15 cellular contexts compared by ENCODE assay signal in the genomic region with DNA sequence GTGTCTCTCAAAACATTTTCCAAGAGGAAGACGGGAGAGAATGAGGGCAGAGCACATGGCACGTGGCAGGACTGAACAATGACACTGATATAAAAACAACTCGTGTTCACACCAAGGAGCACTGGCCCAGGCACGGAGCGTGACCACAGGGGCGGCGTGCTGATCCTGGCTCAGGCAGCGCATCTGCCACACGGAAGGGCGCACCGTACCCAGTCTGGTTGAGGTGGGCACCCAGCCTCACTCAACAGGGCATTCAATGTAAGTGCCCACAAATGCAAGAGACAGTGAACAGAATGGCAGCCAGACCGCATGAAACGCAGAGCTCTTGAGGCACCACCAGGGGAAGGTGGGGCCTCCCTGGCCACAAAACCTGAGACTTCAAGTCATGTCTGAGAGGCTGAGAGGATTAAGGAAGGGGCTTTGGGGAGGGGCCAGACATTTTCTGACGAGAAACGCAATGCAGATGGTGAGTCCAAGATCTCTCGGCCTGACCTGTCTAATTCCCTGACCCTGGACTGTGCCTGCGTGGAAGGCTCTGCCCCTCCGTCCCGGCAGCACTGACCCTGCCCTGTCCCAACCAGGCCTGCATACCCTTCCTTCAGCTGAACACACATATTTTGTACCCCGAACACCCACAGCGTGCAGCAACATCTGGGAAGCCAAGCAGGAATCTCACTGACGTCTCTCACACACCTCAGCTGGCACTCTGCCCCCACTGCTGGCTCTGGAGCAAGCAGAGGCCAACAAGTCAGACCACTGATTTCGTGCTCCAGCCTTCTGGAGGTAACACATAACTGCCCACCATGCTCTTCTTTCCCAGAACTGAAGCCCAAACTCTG. TPM values are rescaled to one million over a fixed set of nuclear protein-coding genes. Genes with fewer than 3 reads are reported as not detected.
A peak's percentile ranks its signal among the peaks of the same experiment; 100 is the strongest.
DNase-seq lines count a peak whose midpoint lies in the region; ATAC-seq and TF ChIP-seq lines count a peak whose summit lies in the region.
"Had no signal": no experiment of that assay in that cellular context is flagged by ENCODE, and none has a peak within 500 bp of the region (broad histone marks: within the 10 kb centered on the region; RNA-seq: fewer than 3 reads in every experiment).

No MANE protein-coding gene starts in this region.

- no peak overlapping the region for H3K4me3 ChIP-seq in CD8-positive, alpha-beta memory T cell (ENCODE audit: low read length)
- no peak overlapping the region for H3K4me3 ChIP-seq in GM23338
- H3K4me3 ChIP-seq: ascending aorta, sigmoid colon, uterus had no signal

- H3K4me1 Mint-ChIP-seq in CD8-positive, alpha-beta memory T cell: peaks cover 79 to 98% (median 93%) of the 10 kb centered on the region in 3 donors
- H3K4me1 Mint-ChIP-seq in GM23338: peaks cover 81% of the 10 kb centered on the region
- H3K4me1 Mint-ChIP-seq in nephron progenitor cell: peaks cover 58% of the 10 kb centered on the region

- ATAC-seq in GM23338: no peak
- ATAC-seq in activated naive CD4-positive, alpha-beta T cell treated with anti-CD3 and anti-CD28 coated beads, Interleukin-2, amount 50 U/mL, for 72 hours: no peak
- no peak for ATAC-seq in HG02840 (IDR thresholded peaks at IDR 0.05; ENCODE audit: low FRiP score, unreplicated experiment)

- peaks cover 3 to 8% (median 4%) of the 10 kb centered on the region in 3 donors for H3K36me3 Mint-ChIP-seq in CD8-positive, alpha-beta memory T cell
- H3K36me3 Mint-ChIP-seq in GM23338 (ENCODE audit: low read depth) (no peaks in the 10 kb centered on the region), nephron progenitor cell (ENCODE audit: low read depth) (peaks cover 3% of the 10 kb centered on the region)
- H3K36me3 Mint-ChIP-seq in activated naive CD4-positive, alpha-beta T cell treated with anti-CD3 and anti-CD28 coated beads, Interleukin-2, amount 50 U/mL, for 72 hours: peaks cover 0 to 39% of the 10 kb centered on the region in 2 donors

- peaks cover 92% of the 10 kb centered on the region for H3K79me2 ChIP-seq in GM23338 (replicated peaks; ENCODE audit: insufficient read depth)

- DNase-seq in CD8-positive, alpha-beta memory T cell: peak in 2 of 5 donors; percentile 18 to 58
- no peak for DNase-seq in GM23338 (ENCODE audit: low spot score)
- DNase-seq in activated naive CD4-positive, alpha-beta T cell treated with anti-CD3 and anti-CD28 coated beads, Interleukin-2, amount 50 U/mL, for 72 hours (ENCODE audit: low spot score in 2 of 2): no peak
- DNase-seq in nephron progenitor cell: no peak
- no peak for DNase-seq in NCI-H526 treated with DMSO at 0.1 percent for 48 hours (lab: John Stamatoyannopoulos, UW)
- DNase-seq in ureter (ENCODE audit: low spot score): no peak
- DNase-seq in NCI-H526 (lab: John Stamatoyannopoulos, UW): no peak
- DNase-seq: activated CD8-positive, alpha-beta memory T cell treated with anti-CD3 and anti-CD28 coated beads for 24 hours; Caco-2; hypothalamus; NK-92 treated with Interleukin-12 subunit alpha and Interleukin-12 subunit beta, amount 100 ng/mL, for 24 hours; sigmoid colon; uterus had no signal

- no peaks in the 10 kb centered on the region for H3K9me2 ChIP-seq in GM23338 (ENCODE audit: insufficient read depth)

- H3K9me3 Mint-ChIP-seq in CD8-positive, alpha-beta memory T cell: no peaks in the 10 kb centered on the region
- H3K9me3 Mint-ChIP-seq in GM23338 (no peaks in the 10 kb centered on the region), nephron progenitor cell (no peaks in the 10 kb centered on the region)
- no peaks in the 10 kb centered on the region for H3K9me3 Mint-ChIP-seq in activated naive CD4-positive, alpha-beta T cell treated with anti-CD3 and anti-CD28 coated beads, Interleukin-2, amount 50 U/mL, for 72 hours

- peaks cover 12% of the 10 kb centered on the region for H4K20me1 ChIP-seq in GM23338 (replicated peaks; ENCODE audit: insufficient read depth)

- no peaks in the 10 kb centered on the region for H3K9me3 ChIP-seq in CD8-positive, alpha-beta memory T cell (ENCODE audit: low read length)
- H3K9me3 ChIP-seq: ascending aorta, Caco-2, sigmoid colon, uterus had no signal

- H3K27ac Mint-ChIP-seq in CD8-positive, alpha-beta memory T cell: peak overlapping the region in 7 of 8 donors; percentile 57 to 95 (median 84)
- H3K27ac Mint-ChIP-seq in GM23338: peak overlapping the region; percentile 30; the same call in 1 of the 2 replicates
- H3K27ac Mint-ChIP-seq in activated naive CD4-positive, alpha-beta T cell treated with anti-CD3 and anti-CD28 coated beads, Interleukin-2, amount 50 U/mL, for 72 hours: peak overlapping the region; percentile 30 to 95
- H3K27ac Mint-ChIP-seq in nephron progenitor cell: peak overlapping the region; percentile 48

- POLR2A ChIA-PET in CD8-positive, alpha-beta memory T cell (lab: Charles Lee): no interaction called here

- no peaks in the 10 kb centered on the region for H3F3A ChIP-seq in GM23338 (replicated peaks; ENCODE audit: low read depth)

- H3K4me3 Mint-ChIP-seq in CD8-positive, alpha-beta memory T cell: peak overlapping the region; percentile 8 to 83 (median 61)
- H3K4me3 Mint-ChIP-seq in GM23338 (no peak overlapping the region; the same call in 2 of the 3 replicates), nephron progenitor cell (no peak overlapping the region)

- no peak overlapping the region for H3K27ac ChIP-seq in CD8-positive, alpha-beta memory T cell (ENCODE audit: low read depth, low read length)
- no peak overlapping the region for H3K27ac ChIP-seq in GM23338 (ENCODE audit: low read depth)
- H3K27ac ChIP-seq: ascending aorta, sigmoid colon, uterus had no signal

- no peaks in the 10 kb centered on the region for H3K27me3 ChIP-seq in CD8-positive, alpha-beta memory T cell (ENCODE audit: insufficient read depth, low read length, poor library complexity, severe bottlenecking)
- no peaks in the 10 kb centered on the region for H3K27me3 ChIP-seq in GM23338 (ENCODE audit: insufficient read depth)
- H3K27me3 ChIP-seq: ascending aorta, sigmoid colon, uterus had no signal

- peaks cover 2% of the 10 kb centered on the region for H3K36me3 ChIP-seq in CD8-positive, alpha-beta memory T cell (ENCODE audit: insufficient read depth, low read length)
- H3K36me3 ChIP-seq in GM23338 (ENCODE audit: insufficient read depth): no peaks in the 10 kb centered on the region
- H3K36me3 ChIP-seq: ascending aorta, sigmoid colon, uterus had no signal

- H3K4me2 ChIP-seq in GM23338: no peak overlapping the region

- no peak overlapping the region for H2AFZ ChIP-seq in GM23338

- H3K4me1 ChIP-seq in CD8-positive, alpha-beta memory T cell (ENCODE audit: insufficient read depth, low read length): peaks cover 63% of the 10 kb centered on the region
- peaks cover 58% of the 10 kb centered on the region for H3K4me1 ChIP-seq in GM23338 (ENCODE audit: insufficient read depth)
- H3K4me1 ChIP-seq: uterus had no signal

- CTCF ChIA-PET in CD8-positive, alpha-beta memory T cell (lab: Charles Lee): interaction anchor here (1.8 to 2.5 kb wide), 2 partner anchors 10 to 68 kb away, joined by 3 to 9 read pairs; no protein-coding TSS in a partner anchor

- peaks cover 0 to 4% of the 10 kb centered on the region in 2 donors for H3K27me3 Mint-ChIP-seq in CD8-positive, alpha-beta memory T cell
- peaks cover 7% of the 10 kb centered on the region for H3K27me3 Mint-ChIP-seq in GM23338 (ENCODE audit: insufficient read depth, low read depth, poor library complexity)
- no peaks in the 10 kb centered on the region for H3K27me3 Mint-ChIP-seq in nephron progenitor cell (ENCODE audit: low read depth, poor library complexity)

- TF ChIP-seq CTCF in GM23338 (conservative IDR thresholded peaks at IDR 0.05; ENCODE audit: low read depth in 2 of 2) (no peak), nephron progenitor cell (IDR thresholded peaks at IDR 0.05) (no peak)

TF ChIP-seq in GM23338, 12 proteins besides CTCF, POLR2A, EP300 and RAD21 (continues in another document):
- TF ChIP-seq ZNF331 (CRISPR knock-in tag; IDR thresholded peaks at IDR 0.05; ENCODE audit: low read depth) (no peak), EZH2 (IDR thresholded peaks at IDR 0.05; ENCODE audit: low read depth, unreplicated experiment) (no peak)

RNA-seq across cellular contexts. Expression of a gene that starts 35.5 kb away (rescaled TPM):
- total RNA-seq in CD8-positive, alpha-beta memory T cell: 10 to 100 TPM; 65.6 to 67.3 TPM
- polyA plus RNA-seq in CD8-positive, alpha-beta memory T cell: 34.8 TPM
- 71.0 and 73.7 TPM in 2 replicates for total RNA-seq in GM23338 (2014; rRNA removed; shearing (Covaris generic))
- polyA plus RNA-seq in GM23338 (2016; fragmentation: Nextera tagmentation; extraction: Ambion mirVana): 26.2 and 28.2 TPM in 2 replicates
- 100 to 1,000 TPM in 1 of 2 donors, 10 to 100 TPM in 1; 52.0 to 124 TPM for total RNA-seq in activated naive CD4-positive, alpha-beta T cell treated with anti-CD3 and anti-CD28 coated beads, Interleukin-2, amount 50 U/mL, for 72 hours
- 47.1 TPM for total RNA-seq in ureter

Comparison
In these comparisons a context has a peak if more than half of its experiments do, and no peak if none do; other contexts are left out.
1. H3K27ac Mint-ChIP-seq: peak in every context shown above with its lines; median percentile 84 in CD8-positive, alpha-beta memory T cell; 62 in activated naive CD4-positive, alpha-beta T cell treated with anti-CD3 and anti-CD28 coated beads, Interleukin-2, amount 50 U/mL, for 72 hours; 48 in nephron progenitor cell; 30 in GM23338.
2. H3K4me3 Mint-ChIP-seq: peak in CD8-positive, alpha-beta memory T cell (7 of 7); none in GM23338 (single experiment) and nephron progenitor cell (single experiment).